8 cellular contexts compared by ENCODE assay signal in the genomic region with DNA sequence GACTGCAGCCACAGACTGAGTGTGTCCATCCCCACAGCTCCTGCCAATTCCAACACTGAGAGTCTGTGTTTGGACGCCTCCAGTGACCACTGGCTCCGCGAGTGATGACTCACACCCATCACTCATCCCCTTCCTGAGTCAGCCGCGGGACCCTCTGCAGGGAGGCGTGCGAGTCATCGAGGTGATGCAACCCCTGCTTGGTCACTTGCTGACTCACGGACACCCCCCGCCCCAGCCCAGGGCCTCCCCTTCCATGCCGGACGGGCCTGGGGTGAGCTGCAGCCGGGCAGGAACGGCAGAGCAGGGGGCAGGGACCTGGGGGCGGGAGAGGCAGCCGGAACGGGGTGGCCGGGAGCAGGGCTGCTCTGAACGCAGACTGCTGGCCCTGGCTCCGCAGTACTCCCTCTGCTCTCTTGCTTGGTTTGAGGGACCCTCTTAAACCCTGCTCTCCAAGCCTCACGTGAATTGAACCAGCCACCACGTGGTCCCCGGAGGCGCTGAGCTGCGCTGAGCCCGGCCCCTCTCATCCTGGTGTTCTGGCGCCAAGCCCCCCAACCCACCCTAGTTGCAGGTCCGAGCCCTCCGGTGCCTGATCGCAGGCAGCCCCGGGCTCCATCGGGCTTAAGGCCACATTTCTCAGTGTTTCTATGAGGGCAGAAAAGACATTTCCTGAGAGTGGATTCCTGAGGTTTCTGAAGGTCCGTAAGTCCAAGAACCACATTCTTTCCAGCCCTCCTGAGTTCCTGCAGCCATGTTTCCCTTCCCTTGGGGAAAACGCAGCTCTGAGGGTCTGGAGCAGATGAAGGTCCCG. TPM values are rescaled to one million over a fixed set of nuclear protein-coding genes. Genes with fewer than 3 reads are reported as not detected.
A peak's percentile ranks its signal among the peaks of the same experiment; 100 is the strongest.
DNase-seq lines count a peak whose midpoint lies in the region; ATAC-seq, FAIRE-seq and TF ChIP-seq lines count a peak whose summit lies in the region.

No MANE protein-coding gene starts in this region.

- peak; percentile 94 for DNase-seq in CD1c-positive myeloid dendritic cell (ENCODE audit: extremely low spot score)
- DNase-seq in M059J (ENCODE audit: low read depth) = peak; percentile 99
- DNase-seq in K562 (ENCODE audit: extremely low read depth in 1 of 4, low spot score in 3 of 4) = peak; percentile 94 to 96 (median 96)
- DNase-seq in iPS-NIHi7 (ENCODE audit: extremely low spot score) = peak; percentile 77
- peak; percentile 29 to 30 for DNase-seq in stimulated activated CD4-positive, alpha-beta T cell treated with anti-CD3 and anti-CD28 coated beads, Interleukin-15, amount 100 ng/mL, for 48 hours (ENCODE audit: low read depth in 2 of 2)
- no peak for DNase-seq in NCI-H146 treated with DMSO at 0.1 percent for 48 hours (lab: John Stamatoyannopoulos, UW; ENCODE audit: unreplicated experiment)
- no peak for DNase-seq in prostate gland (ENCODE audit: low spot score)

- peak; percentile 100 for FAIRE-seq in K562 (lab: Jason Lieb, UNC)

- TF ChIP-seq CTCF in K562 (IDR thresholded peaks at IDR 0.05 in 2 of 3, conservative IDR thresholded peaks at IDR 0.05 in 1 of 3; ENCODE audit: insufficient read depth in 2 of 3, low read depth in 1 of 3, low read length in 3 of 3) (0 out of 6 replicates have a peak, but pooled peaks of 1 of the 3 experiments have one; percentile 0), prostate gland (IDR thresholded peaks at IDR 0.05) (no peak)

- TF ChIP-seq RAD21 in K562 (CRISPR knock-in tag; conservative IDR thresholded peaks at IDR 0.05 in 1 of 2, IDR thresholded peaks at IDR 0.05 in 1 of 2) = peak in 1 of 2 experiments; percentile 22; a peak in 1 of 4 replicates

- intact Hi-C loops in K562 (cut with micrococcal nuclease) (loop anchor here (10.0 kb wide), 1 partner anchor 49 kb away; a partner anchor contains a TSS), prostate gland (cut with DNase I) (no loop called here)

- peak overlapping the region; percentile 64 for H2AFZ ChIP-seq in K562 (ENCODE audit: low read depth, low read length)

- H3K27me3 ChIP-seq in K562 (ENCODE audit: control insufficient read depth in 2 of 2, insufficient read depth in 2 of 2, low read length in 2 of 2) (peaks cover 3 to 16% of the 10 kb centered on the region in 2 experiments; a peak in 4 of 5 replicates), prostate gland (replicated peaks; ENCODE audit: insufficient read depth) (no peaks in the 10 kb centered on the region)

- POLR2A ChIA-PET in K562 (lab: Yijun Ruan, JAX) = interaction anchor here (0.6 to 0.9 kb wide), 6 partner anchors 9 to 676 kb away, joined by 3 to 4 read pairs (median 3); no protein-coding TSS in a partner anchor

- no peaks in the 10 kb centered on the region for H3K36me3 ChIP-seq in K562 (ENCODE audit: control insufficient read depth, insufficient read depth, low read length)
- no peaks in the 10 kb centered on the region for H3K36me3 ChIP-seq in prostate gland

- peak overlapping the region; percentile 85 to 88 for H3K9ac ChIP-seq in K562 (ENCODE audit: insufficient read depth in 1 of 2, low read depth in 2 of 2, low read length in 2 of 2)

- WGBS in K562 (ENCODE audit: insufficient coverage, low coverage, missing lambda C conversion rate) = 19% methylated on average over 28 of the region's 35 CpGs
- WGBS in prostate gland = 46% methylated on average over 32 of the region's 35 CpGs

- peak; percentile 95 for TF ChIP-seq EP300 in K562 (IDR thresholded peaks at IDR 0.05; ENCODE audit: low read length)

- H3K9me3 ChIP-seq in K562 (replicated peaks; ENCODE audit: control insufficient read depth, insufficient read depth, low read depth, low read length) = no peaks in the 10 kb centered on the region
- H3K9me3 ChIP-seq in prostate gland = no peaks in the 10 kb centered on the region

- peak; percentile 87 for ATAC-seq in K562
- ATAC-seq in GM21723 (IDR thresholded peaks at IDR 0.05; ENCODE audit: unreplicated experiment) = no peak

- H3K27ac ChIP-seq in K562 (ENCODE audit: extremely low read depth, low read depth, low read length) (peak overlapping the region; percentile 97), prostate gland (no peak overlapping the region)

- no peaks in the 10 kb centered on the region for H3K79me2 ChIP-seq in K562 (ENCODE audit: control insufficient read depth, insufficient read depth, low read length)

- TF ChIP-seq POLR2A in K562 (conservative IDR thresholded peaks at IDR 0.05) (peak; percentile 68), prostate gland (IDR thresholded peaks at IDR 0.05) (no peak)

- TSS peak; percentile 98 for BruUV-seq in K562 (replicated peaks; lab: Mats Ljungman, UMichigan)

- H4K20me1 ChIP-seq in K562 (replicated peaks; ENCODE audit: control insufficient read depth, insufficient read depth, low read length) = no peaks in the 10 kb centered on the region

- in situ Hi-C loops in K562 (cut with MboI) = no loop called here

- H3K4me3 ChIP-seq in K562 (no peak overlapping the region), prostate gland (no peak overlapping the region)

- H3K4me2 ChIP-seq in K562 (ENCODE audit: insufficient read depth, low read length) = peak overlapping the region; percentile 67

- H3K9me1 ChIP-seq in K562 (ENCODE audit: control insufficient read depth, insufficient read depth, low read length) = no peaks in the 10 kb centered on the region

- CTCF ChIA-PET in K562 (lab: Yijun Ruan, JAX; ENCODE audit: low intra/inter-chr PET ratio) = interaction anchor here (0.7 kb wide), 1 partner anchor 31 kb away, joined by 3 read pairs; no protein-coding TSS in a partner anchor

- H3K4me1 ChIP-seq in K562 (replicated peaks in 1 of 2; ENCODE audit: control insufficient read depth in 2 of 2, insufficient read depth in 2 of 2, low read length in 2 of 2) = peaks cover 50 to 86% of the 10 kb centered on the region in 2 experiments
- peaks cover 15% of the 10 kb centered on the region for H3K4me1 ChIP-seq in prostate gland (replicated peaks)

RNA-seq across cellular contexts. Expression of a gene that starts 32.4 kb away (rescaled TPM):
- total RNA-seq in M059J (2014; rRNA removed; shearing (Covaris generic)) = 45.3 and 82.5 TPM in 2 replicates
- 24.3 and 107 TPM in 2 replicates for total RNA-seq in K562 (2011; cell fraction: chromatin; rRNA removed; ENCODE audit: low replicate concordance)
- total RNA-seq in K562 (2011; cell fraction: nucleolus; rRNA removed) = 71.6 and 76.2 TPM in 2 replicates
- total RNA-seq in K562 (2011; cell fraction: nucleoplasm; rRNA removed) = 78.9 and 124 TPM in 2 replicates
- total RNA-seq in K562 (2014; rRNA removed) = 21.6 and 30.7 TPM in 2 replicates
- 5.3 and 7.1 TPM in 2 replicates for total RNA-seq in K562 (2014; rRNA removed; fragmentation: Illumina TruSeq; extraction: Trizol)
- total RNA-seq in K562 (2015; rRNA removed; fragmentation: Illumina TruSeq; extraction: Trizol) = 10.4 and 11.4 TPM in 2 replicates
- total RNA-seq in K562 (2021) = 45.6 and 49.9 TPM in 2 replicates
- 14.6 and 18.3 TPM in 2 replicates for polyA plus RNA-seq in K562 (2011; rRNA removed)
- 39.0 and 72.2 TPM in 2 replicates for polyA plus RNA-seq in K562 (2011; cell fraction: cytosol; rRNA removed)
- 55.9 and 72.5 TPM in 2 replicates for polyA plus RNA-seq in K562 (2011; cell fraction: nucleus; rRNA removed)
- 28.5 and 35.1 TPM in 2 replicates for polyA plus RNA-seq in K562 (2012)
- 17.1 and 25.2 TPM in 2 replicates for polyA plus RNA-seq in K562 (2014; fragmentation: Illumina TruSeq; extraction: Trizol)
- polyA plus RNA-seq in K562 (2014; fragmentation: Nextera tagmentation; extraction: Ambion mirVana) = under 1 TPM; 0.34 to 0.53 TPM
- 15.1 and 15.6 TPM in 2 replicates for polyA plus RNA-seq in K562 (2014; rRNA removed)
- 73.8 and 144 TPM in 2 replicates for polyA minus RNA-seq in K562 (2011; rRNA and poly(A)+ RNA removed)
- 42.8 and 52.2 TPM in 2 replicates for polyA minus RNA-seq in K562 (2011; cell fraction: cytosol; rRNA and poly(A)+ RNA removed)
- 20.8 and 21.0 TPM in 2 replicates for polyA minus RNA-seq in K562 (2011; cell fraction: nucleus; rRNA and poly(A)+ RNA removed)
- total RNA-seq in prostate gland = 10 to 100 TPM; 26.6 to 29.4 TPM

RNA-seq across cellular contexts. Expression of a gene that starts 50.7 kb away (rescaled TPM):
- total RNA-seq in M059J (2014; rRNA removed; shearing (Covaris generic)) = not detected in 2 replicates
- total RNA-seq in K562 (2011; cell fraction: chromatin; rRNA removed; ENCODE audit: low replicate concordance) = 5.5 and 11.7 TPM in 2 replicates
- 8.4 and 9.3 TPM in 2 replicates for total RNA-seq in K562 (2011; cell fraction: nucleolus; rRNA removed)
- 4.1 and 4.2 TPM in 2 replicates for total RNA-seq in K562 (2011; cell fraction: nucleoplasm; rRNA removed)
- total RNA-seq in K562 (2014; rRNA removed) = 1.6 TPM in 2 replicates
- 0.40 and 0.96 TPM in 2 replicates for total RNA-seq in K562 (2014; rRNA removed; fragmentation: Illumina TruSeq; extraction: Trizol)
- 1.8 and 2.2 TPM in 2 replicates for total RNA-seq in K562 (2015; rRNA removed; fragmentation: Illumina TruSeq; extraction: Trizol)
- 3.1 and 4.2 TPM in 2 replicates for total RNA-seq in K562 (2021)
- polyA plus RNA-seq in K562 (2011; rRNA removed) = 0.95 and 2.0 TPM in 2 replicates
- 1.0 and 2.7 TPM in 2 replicates for polyA plus RNA-seq in K562 (2011; cell fraction: cytosol; rRNA removed)
- polyA plus RNA-seq in K562 (2011; cell fraction: nucleus; rRNA removed) = 9.1 and 12.1 TPM in 2 replicates
- polyA plus RNA-seq in K562 (2012) = 4.4 and 8.2 TPM in 2 replicates
- 0.56 and 0.69 TPM in 2 replicates for polyA plus RNA-seq in K562 (2014; fragmentation: Illumina TruSeq; extraction: Trizol)
- under 1 TPM; 0.11 to 0.24 TPM for polyA plus RNA-seq in K562 (2014; fragmentation: Nextera tagmentation; extraction: Ambion mirVana)
- polyA plus RNA-seq in K562 (2014; rRNA removed) = 1.4 and 2.1 TPM in 2 replicates
- 0.51 and 0.74 TPM in 2 replicates for polyA minus RNA-seq in K562 (2011; rRNA and poly(A)+ RNA removed)
- 1.7 TPM in 2 replicates for polyA minus RNA-seq in K562 (2011; cell fraction: cytosol; rRNA and poly(A)+ RNA removed)
- 3.9 and 6.3 TPM in 2 replicates for polyA minus RNA-seq in K562 (2011; cell fraction: nucleus; rRNA and poly(A)+ RNA removed)
- total RNA-seq in prostate gland = under 1 TPM; 0.27 to 0.34 TPM

RNA-seq across cellular contexts. Expression of a gene that starts 57.0 kb away (rescaled TPM):
- total RNA-seq in M059J (2014; rRNA removed; shearing (Covaris generic)) = 3.4 and 11.9 TPM in 2 replicates
- total RNA-seq in K562 (2011; cell fraction: chromatin; rRNA removed; ENCODE audit: low replicate concordance) = 7.8 and 35.6 TPM in 2 replicates
- 35.8 and 36.4 TPM in 2 replicates for total RNA-seq in K562 (2011; cell fraction: nucleolus; rRNA removed)
- total RNA-seq in K562 (2011; cell fraction: nucleoplasm; rRNA removed) = 12.5 and 18.8 TPM in 2 replicates
- 9.9 and 10.1 TPM in 2 replicates for total RNA-seq in K562 (2014; rRNA removed)
- 0.26 and 0.69 TPM in 2 replicates for total RNA-seq in K562 (2014; rRNA removed; fragmentation: Illumina TruSeq; extraction: Trizol)
- total RNA-seq in K562 (2015; rRNA removed; fragmentation: Illumina TruSeq; extraction: Trizol) = 3.1 and 4.8 TPM in 2 replicates
- 13.6 and 16.1 TPM in 2 replicates for total RNA-seq in K562 (2021)
- 1.2 and 2.2 TPM in 2 replicates for polyA plus RNA-seq in K562 (2011; rRNA removed)
- polyA plus RNA-seq in K562 (2011; cell fraction: cytosol; rRNA removed) = 0.90 and 2.8 TPM in 2 replicates
- 34.5 and 72.8 TPM in 2 replicates for polyA plus RNA-seq in K562 (2011; cell fraction: nucleus; rRNA removed)
- polyA plus RNA-seq in K562 (2012) = 9.8 and 26.2 TPM in 2 replicates
- polyA plus RNA-seq in K562 (2014; fragmentation: Illumina TruSeq; extraction: Trizol) = 0.30 and 1.2 TPM in 2 replicates
- under 1 TPM; 0.04 to 0.13 TPM for polyA plus RNA-seq in K562 (2014; fragmentation: Nextera tagmentation; extraction: Ambion mirVana)
- 11.2 and 14.1 TPM in 2 replicates for polyA plus RNA-seq in K562 (2014; rRNA removed)
- polyA minus RNA-seq in K562 (2011; rRNA and poly(A)+ RNA removed) = 0.36 and 0.70 TPM in 2 replicates
- polyA minus RNA-seq in K562 (2011; cell fraction: cytosol; rRNA and poly(A)+ RNA removed) = 7.3 and 13.7 TPM in 2 replicates
- 10.0 and 12.1 TPM in 2 replicates for polyA minus RNA-seq in K562 (2011; cell fraction: nucleus; rRNA and poly(A)+ RNA removed)
- total RNA-seq in prostate gland = 10 to 100 TPM; 53.6 to 56.8 TPM

Comparison
In these comparisons a context has a peak if more than half of its experiments do, and no peak if none do; other contexts are left out.
1. DNase-seq: peak in CD1c-positive myeloid dendritic cell (single experiment), M059J (single experiment), K562 (4 of 4), iPS-NIHi7 (single experiment) and stimulated activated CD4-positive, alpha-beta T cell treated with anti-CD3 and anti-CD28 coated beads, Interleukin-15, amount 100 ng/mL, for 48 hours (2 of 2); none in NCI-H146 treated with DMSO at 0.1 percent for 48 hours (single experiment) and prostate gland (single experiment).